Comparison of ENCODE assay signal across 17 cellular contexts in the genomic region with DNA sequence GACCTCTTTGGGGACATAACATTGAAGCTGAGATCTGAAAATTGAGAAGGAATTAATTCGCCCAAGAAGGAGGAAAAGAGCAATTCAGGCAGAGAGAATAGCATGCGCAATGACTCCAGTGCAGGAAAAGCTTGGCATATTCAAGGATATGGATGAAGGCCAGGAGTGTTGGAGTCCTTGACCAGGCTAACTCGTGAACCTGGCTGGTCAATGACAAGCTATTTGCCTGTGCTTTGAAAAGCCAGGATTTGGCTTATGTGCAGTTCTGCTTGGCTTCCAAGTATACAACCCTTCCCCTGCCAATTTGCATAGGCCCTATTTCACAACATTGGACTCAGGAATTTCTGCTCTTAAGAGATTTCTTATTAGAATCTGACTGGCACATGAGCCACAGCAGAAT.
DNase-seq lines count a peak whose midpoint lies in the region; ATAC-seq and TF ChIP-seq lines count a peak whose summit lies in the region.
"Had no signal": no experiment of that assay in that cellular context is flagged by ENCODE, and none has a peak within 500 bp of the region (broad histone marks: within the 10 kb centered on the region; RNA-seq: fewer than 3 reads in every experiment).

No MANE protein-coding gene starts in this region.

- H3K9me3 ChIP-seq in upper lobe of right lung = no peaks in the 10 kb centered on the region
- H3K9me3 ChIP-seq in psoas muscle = no peaks in the 10 kb centered on the region

- TF ChIP-seq CTCF in omental fat pad (IDR thresholded peaks at IDR 0.05) = no peak
- TF ChIP-seq CTCF in upper lobe of right lung (IDR thresholded peaks at IDR 0.05) = no peak
- no peak for TF ChIP-seq CTCF in psoas muscle (IDR thresholded peaks at IDR 0.05)

- no peak overlapping the region for H3K4me3 ChIP-seq in upper lobe of right lung
- H3K4me3 ChIP-seq in psoas muscle = no peak overlapping the region

- CTCF ChIA-PET in activated CD4-positive, alpha-beta T cell treated with anti-CD3 and anti-CD28 coated beads for 36 hours (lab: Charles Lee) = no interaction called here

- H3K27me3 Mint-ChIP-seq in activated CD4-positive, alpha-beta T cell treated with anti-CD3 and anti-CD28 coated beads, Interleukin-2, amount 10 ng/mL, durations not matched to agents 24 days and 14 days = no peaks in the 10 kb centered on the region
- H3K27me3 Mint-ChIP-seq in activated CD4-positive, alpha-beta T cell treated with anti-CD3 and anti-CD28 coated beads for 36 hours = no peaks in the 10 kb centered on the region

- no peaks in the 10 kb centered on the region for H3K27me3 ChIP-seq in upper lobe of right lung
- no peaks in the 10 kb centered on the region for H3K27me3 ChIP-seq in psoas muscle (ENCODE audit: insufficient read depth in 3 of 3, low read length in 2 of 3)

- POLR2A ChIA-PET in activated CD4-positive, alpha-beta T cell treated with anti-CD3 and anti-CD28 coated beads for 36 hours (lab: Charles Lee) = no interaction called here

- H3K36me3 ChIP-seq in upper lobe of right lung (no peaks in the 10 kb centered on the region), psoas muscle (ENCODE audit: insufficient read depth in 1 of 2, low read depth in 1 of 2) (no peaks in the 10 kb centered on the region)

- no peaks in the 10 kb centered on the region for H3K4me1 Mint-ChIP-seq in activated CD4-positive, alpha-beta T cell treated with anti-CD3 and anti-CD28 coated beads, Interleukin-2, amount 10 ng/mL, durations not matched to agents 24 days and 14 days
- no peaks in the 10 kb centered on the region for H3K4me1 Mint-ChIP-seq in activated CD4-positive, alpha-beta T cell treated with anti-CD3 and anti-CD28 coated beads for 36 hours

- H3K4me3 Mint-ChIP-seq in activated CD4-positive, alpha-beta T cell treated with anti-CD3 and anti-CD28 coated beads, Interleukin-2, amount 10 ng/mL, durations not matched to agents 24 days and 14 days = no peak overlapping the region
- no peak overlapping the region for H3K4me3 Mint-ChIP-seq in activated CD4-positive, alpha-beta T cell treated with anti-CD3 and anti-CD28 coated beads for 36 hours
- H3K4me3 Mint-ChIP-seq: HFFc6 had no signal

- H3K4me1 ChIP-seq in upper lobe of right lung = no peaks in the 10 kb centered on the region
- H3K4me1 ChIP-seq in psoas muscle = no peaks in the 10 kb centered on the region

- H3K27ac Mint-ChIP-seq in activated CD4-positive, alpha-beta T cell treated with anti-CD3 and anti-CD28 coated beads, Interleukin-2, amount 10 ng/mL, durations not matched to agents 24 days and 14 days = no peak overlapping the region
- H3K27ac Mint-ChIP-seq in activated CD4-positive, alpha-beta T cell treated with anti-CD3 and anti-CD28 coated beads for 36 hours = no peak overlapping the region
- H3K27ac Mint-ChIP-seq: HFFc6 had no signal

- intact Hi-C loops in activated CD4-positive, alpha-beta T cell treated with anti-CD3 and anti-CD28 coated beads, Interleukin-2, amount 10 ng/mL, durations not matched to agents 24 days and 14 days (cut with micrococcal nuclease) = no loop called here
- intact Hi-C loops in activated CD4-positive, alpha-beta T cell treated with anti-CD3 and anti-CD28 coated beads for 36 hours (cut with DNase I, micrococcal nuclease) = no loop called here
- intact Hi-C loops in upper lobe of right lung (cut with DNase I) (no loop called here), psoas muscle (cut with DNase I) (no loop called here)

- 63 to 67% (median 63%) methylated on average over 3 of the region's 3 CpGs for WGBS in psoas muscle, 3 donors

- H3K36me3 Mint-ChIP-seq in activated CD4-positive, alpha-beta T cell treated with anti-CD3 and anti-CD28 coated beads, Interleukin-2, amount 10 ng/mL, durations not matched to agents 24 days and 14 days (ENCODE audit: low read depth) = no peaks in the 10 kb centered on the region
- H3K36me3 Mint-ChIP-seq in activated CD4-positive, alpha-beta T cell treated with anti-CD3 and anti-CD28 coated beads for 36 hours (ENCODE audit: low read depth) = no peaks in the 10 kb centered on the region

- H3K27ac ChIP-seq in upper lobe of right lung = no peak overlapping the region
- H3K27ac ChIP-seq in psoas muscle = no peak overlapping the region

- H3K9me3 Mint-ChIP-seq in activated CD4-positive, alpha-beta T cell treated with anti-CD3 and anti-CD28 coated beads, Interleukin-2, amount 10 ng/mL, durations not matched to agents 24 days and 14 days = no peaks in the 10 kb centered on the region
- H3K9me3 Mint-ChIP-seq in activated CD4-positive, alpha-beta T cell treated with anti-CD3 and anti-CD28 coated beads for 36 hours (ENCODE audit: low read depth) = no peaks in the 10 kb centered on the region

- no peak for ATAC-seq in activated CD4-positive, alpha-beta T cell treated with anti-CD3 and anti-CD28 coated beads for 36 hours
- ATAC-seq in omental fat pad (ENCODE audit: low FRiP score) (peak; percentile 66), upper lobe of right lung (peak; percentile 75), psoas muscle (no peak), GM19035 (IDR thresholded peaks at IDR 0.05; ENCODE audit: unreplicated experiment) (no peak)

- DNase-seq in activated CD4-positive, alpha-beta T cell treated with anti-CD3 and anti-CD28 coated beads, Interleukin-2, amount 10 ng/mL, durations not matched to agents 24 days and 14 days = peak; percentile 31
- DNase-seq in activated CD4-positive, alpha-beta T cell treated with anti-CD3 and anti-CD28 coated beads for 36 hours = no peak
- DNase-seq in hippocampal formation (lab: John Stamatoyannopoulos, UW) (peak; percentile 4 to 8), omental fat pad (ENCODE audit: low spot score) (no peak), upper lobe of right lung (no peak), psoas muscle (no peak), T-helper 1 cell (no peak)
- DNase-seq: GF-D8; HFFc6; KG1; NCI-H1048; NCI-H2107; NCI-H226; NCI-H526 treated with DMSO at 0.1 percent for 48 hours; NK-92 treated with Interleukin-12 subunit alpha and Interleukin-12 subunit beta, amount 100 ng/mL, for 24 hours; SHP77 had no signal

Comparison
In these comparisons a context has a peak if more than half of its experiments do, and no peak if none do; other contexts are left out.
1. DNase-seq: peak in activated CD4-positive, alpha-beta T cell treated with anti-CD3 and anti-CD28 coated beads, Interleukin-2, amount 10 ng/mL, durations not matched to agents 24 days and 14 days (single experiment) and hippocampal formation (2 of 2); none in activated CD4-positive, alpha-beta T cell treated with anti-CD3 and anti-CD28 coated beads for 36 hours (single experiment), omental fat pad (single experiment), upper lobe of right lung (single experiment), psoas muscle (0 of 2) and T-helper 1 cell (0 of 5).
2. ATAC-seq: peak in omental fat pad (single experiment) and upper lobe of right lung (single experiment); none in activated CD4-positive, alpha-beta T cell treated with anti-CD3 and anti-CD28 coated beads for 36 hours (single experiment), psoas muscle (0 of 4) and GM19035 (single experiment).